ENCODE assay signal across 8 cellular contexts in the genomic region with DNA sequence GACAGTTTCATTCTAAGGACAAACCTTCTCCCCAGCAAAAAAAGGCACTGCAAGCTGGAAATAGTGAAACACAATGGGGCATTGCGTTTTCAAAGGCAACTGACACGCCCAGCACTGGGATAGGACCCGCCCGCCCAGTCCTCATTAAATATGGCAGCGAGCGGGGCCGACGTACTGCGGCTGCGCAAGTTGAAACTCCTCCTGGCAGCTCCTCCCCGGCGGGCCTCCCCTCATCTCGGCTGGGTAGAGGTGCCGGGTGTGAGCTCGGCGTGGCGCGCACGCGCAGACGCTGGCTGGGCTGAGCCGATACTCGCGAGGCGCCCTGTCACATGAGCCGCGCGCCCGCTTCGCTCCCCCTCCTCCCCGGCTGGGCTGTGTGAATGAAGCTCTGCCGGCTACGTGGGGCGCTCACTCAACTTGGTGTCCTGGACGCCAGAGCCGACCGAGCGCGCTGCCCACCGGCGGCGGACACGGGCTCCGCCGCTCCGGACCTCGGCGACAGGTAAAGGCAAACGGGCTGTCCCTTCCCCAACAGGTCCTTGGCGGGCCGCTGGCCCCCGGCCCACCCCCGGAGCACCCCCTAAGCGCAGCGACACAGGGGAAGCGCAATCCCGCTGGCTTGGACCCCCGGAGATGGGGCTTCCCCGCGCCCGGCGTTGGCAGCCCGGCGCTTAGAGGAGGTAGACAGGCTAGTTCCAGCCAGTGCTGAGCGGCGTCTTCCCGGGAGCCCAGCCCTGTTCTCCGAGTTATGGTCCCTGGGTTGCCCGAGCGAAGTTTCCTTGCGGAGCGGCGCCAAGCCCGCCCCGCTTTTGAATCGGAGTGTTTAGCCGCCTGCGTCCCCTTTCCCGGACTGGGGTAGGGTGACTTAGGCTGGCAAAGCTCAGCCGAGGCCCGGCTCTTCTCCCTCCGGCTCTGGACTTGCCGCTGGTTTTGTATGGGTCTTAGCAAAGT. TPM values are rescaled to one million over a fixed set of nuclear protein-coding genes. Genes with fewer than 3 reads are reported as not detected.
DNase-seq lines count a peak whose midpoint lies in the region; ATAC-seq and TF ChIP-seq lines count a peak whose summit lies in the region.

Gene CLCN5 (plus strand): TSS at position 306 of the 951 bp plus-strand sequence. CDS start 2,703 bp downstream, outside the sequence.

- no peak for TF ChIP-seq CTCF in AG09319 (IDR thresholded peaks at IDR 0.05; ENCODE audit: low read depth, low read length)

- peak; percentile 89 for DNase-seq in AG09319 (ENCODE audit: extremely low read depth, low read depth)
- DNase-seq in NCI-H345 treated with DMSO at 0.1 percent for 48 hours (lab: John Stamatoyannopoulos, UW; ENCODE audit: unreplicated experiment), result peak; percentile 78
- DNase-seq in cerebellum (ENCODE audit: low spot score), result peak; percentile 90
- DNase-seq in islet precursor cell, result peak; percentile 98
- DNase-seq in stimulated activated CD4-positive, alpha-beta T cell treated with anti-CD3 and anti-CD28 coated beads, Interleukin-12 subunit alpha, Interleukin-12 subunit beta, amount 100 ng/mL, for 48 hours (ENCODE audit: low read depth in 2 of 3, low spot score in 1 of 3), result peak; percentile 74 to 88 (median 87)

- ATAC-seq in GM19035 (IDR thresholded peaks at IDR 0.05; ENCODE audit: unreplicated experiment), result peak; percentile 97
- peak; percentile 93 for ATAC-seq in HG03342 (IDR thresholded peaks at IDR 0.05; ENCODE audit: unreplicated experiment)
- peak; percentile 94 for ATAC-seq in activated CD4-positive, CD25-positive, alpha-beta regulatory T cell treated with anti-CD3 and anti-CD28 coated beads, Interleukin-2, amount 50 U/mL, for 24 hours

RNA-seq across cellular contexts. Expression of gene CLCN5, which starts in this region (rescaled TPM):
- 14.7 TPM for total RNA-seq in cerebellum

Comparison
In these comparisons a context has a peak if more than half of its experiments do, and no peak if none do; other contexts are left out.
1. Peak in every context shown above with its lines: DNase-seq and ATAC-seq.